ENCODE assay signal across 31 cellular contexts in the genomic region with DNA sequence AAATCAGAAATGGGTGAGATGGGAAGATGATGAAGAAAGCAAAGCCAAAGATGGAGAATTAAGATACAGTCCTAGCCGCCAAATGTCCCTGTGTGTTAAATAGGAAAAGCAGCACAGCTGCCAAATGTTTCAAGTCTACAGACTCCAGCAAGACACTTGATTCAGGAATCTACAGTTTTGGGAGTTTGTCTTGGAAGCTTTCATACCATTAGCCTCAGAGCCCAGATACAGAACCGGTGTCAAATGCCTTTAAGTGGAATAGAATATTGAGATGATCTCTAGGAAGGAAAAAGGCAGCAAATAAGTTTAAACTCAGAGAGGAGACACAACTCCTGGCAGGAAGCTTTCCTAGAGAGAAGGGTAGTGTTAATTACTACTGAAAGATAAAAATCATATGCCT.
"Had no signal": no experiment of that assay in that cellular context is flagged by ENCODE, and none has a peak within 500 bp of the region (broad histone marks: within the 10 kb centered on the region; RNA-seq: fewer than 3 reads in every experiment).

No MANE protein-coding gene starts in this region.

- H3K4me1 ChIP-seq: body of pancreas, breast epithelium, esophagus squamous epithelium had no signal

- H3K9me3 ChIP-seq: body of pancreas, breast epithelium, esophagus squamous epithelium, gastroesophageal sphincter had no signal

- H3K36me3 ChIP-seq: breast epithelium, esophagus squamous epithelium, gastroesophageal sphincter, WERI-Rb-1 had no signal

- H3K27ac ChIP-seq: body of pancreas, breast epithelium, coronary artery, epithelial cell of prostate, esophagus squamous epithelium, gastroesophageal sphincter, WERI-Rb-1 had no signal

- H3K4me1 Mint-ChIP-seq: activated B cell treated with CpG ODN at 0.5 μM for 24 hours; activated T-helper 17 cell treated with anti-CD3 and anti-CD28 coated beads, Interleukin-2, amount 50 U/mL, for 72 hours; T-helper 17 cell had no signal

- H3K27me3 Mint-ChIP-seq: activated B cell treated with CpG ODN at 0.5 μM for 24 hours; dendritic cell treated with granulocyte-macrophage colony-stimulating factor and Interleukin-4, amounts not matched to agents 40 ng/mL and 50 ng/mL, for 4 days had no signal

- DNase-seq: activated B cell treated with CpG ODN at 0.5 μM for 24 hours; activated CD4-positive, alpha-beta T cell treated with anti-CD3 and anti-CD28 coated beads for 48 hours; activated CD4-positive, alpha-beta T cell treated with anti-CD3 and anti-CD28 coated beads, Interleukin-2, amount 50 U/mL, for 1 hour; activated CD4-positive, alpha-beta T cell treated with anti-CD3 and anti-CD28 coated beads, Interleukin-2, amount 50 U/mL, for 48 hours; activated CD8-positive, alpha-beta memory T cell treated with anti-CD3 and anti-CD28 coated beads for 24 hours; activated CD8-positive, alpha-beta T cell treated with anti-CD3 and anti-CD28 coated beads for 36 hours; activated effector memory CD4-positive, alpha-beta T cell treated with Interleukin-2 at 50 U/mL for 16 hours; activated gamma-delta T cell treated with Interleukin-2 at 50 U/mL for 16 hours; activated naive CD4-positive, alpha-beta T cell treated with anti-CD3 and anti-CD28 coated beads, Interleukin-2, amount 50 U/mL, for 16 hours; activated naive CD4-positive, alpha-beta T cell treated with Interleukin-2 at 50 U/mL for 16 hours; activated T-cell treated with anti-CD3 and anti-CD28 coated beads, Interleukin-2, amount 50 U/mL, for 4 hours; amniotic stem cell; body of pancreas; dorsolateral prefrontal cortex; effector memory CD4-positive, alpha-beta T cell; esophagus squamous epithelium; foreskin melanocyte; T-helper 1 cell; T-helper 17 cell; T1000; WERI-Rb-1 had no signal

- H3K9me3 Mint-ChIP-seq: activated B cell treated with CpG ODN at 0.5 μM for 24 hours; activated CD8-positive, alpha-beta T cell treated with anti-CD3 and anti-CD28 coated beads for 36 hours; activated T-cell treated with anti-CD3 and anti-CD28 coated beads, Interleukin-2, amount 50 U/mL, for 4 hours; activated T-helper 17 cell treated with anti-CD3 and anti-CD28 coated beads, Interleukin-2, amount 50 U/mL, for 72 hours; central memory CD8-positive, alpha-beta T cell; dendritic cell treated with granulocyte-macrophage colony-stimulating factor and Interleukin-4, amounts not matched to agents 40 ng/mL and 50 ng/mL, for 4 days; T-helper 2 cell treated with Interferon-gamma antibody and Interleukin-4, amounts not matched to agents 5 μg/mL and 100 μg/mL, for 36 hours had no signal

- H3K27ac Mint-ChIP-seq: activated B cell treated with CpG ODN at 0.5 μM for 24 hours; activated CD8-positive, alpha-beta T cell treated with anti-CD3 and anti-CD28 coated beads for 36 hours; activated naive CD8-positive, alpha-beta T cell; activated T-helper 17 cell treated with anti-CD3 and anti-CD28 coated beads, Interleukin-2, amount 50 U/mL, for 72 hours; dendritic cell treated with granulocyte-macrophage colony-stimulating factor and Interleukin-4, amounts not matched to agents 40 ng/mL and 50 ng/mL, for 4 days; T-helper 17 cell; T-helper 2 cell treated with Interferon-gamma antibody and Interleukin-4, amounts not matched to agents 5 μg/mL and 100 μg/mL, for 36 hours had no signal

- H3K27me3 ChIP-seq: body of pancreas, esophagus squamous epithelium, gastroesophageal sphincter had no signal

- ATAC-seq: activated CD4-positive, CD25-positive, alpha-beta regulatory T cell treated with anti-CD3 and anti-CD28 coated beads, Interleukin-2, amount 50 U/mL, for 24 hours; activated CD8-positive, alpha-beta T cell treated with anti-CD3 and anti-CD28 coated beads for 36 hours; activated T-cell treated with anti-CD3 and anti-CD28 coated beads, Interleukin-2, amount 50 U/mL, for 4 hours; activated T-helper 17 cell treated with anti-CD3 and anti-CD28 coated beads, Interleukin-2, amount 50 U/mL, for 72 hours; body of pancreas; gastroesophageal sphincter; T-helper 17 cell had no signal

- H3K4me3 Mint-ChIP-seq: activated B cell treated with CpG ODN at 0.5 μM for 24 hours; activated CD8-positive, alpha-beta T cell treated with anti-CD3 and anti-CD28 coated beads for 36 hours; activated naive CD8-positive, alpha-beta T cell; activated T-cell treated with anti-CD3 and anti-CD28 coated beads, Interleukin-2, amount 50 U/mL, for 4 hours; activated T-helper 17 cell treated with anti-CD3 and anti-CD28 coated beads, Interleukin-2, amount 50 U/mL, for 72 hours; central memory CD8-positive, alpha-beta T cell; dendritic cell treated with granulocyte-macrophage colony-stimulating factor and Interleukin-4, amounts not matched to agents 40 ng/mL and 50 ng/mL, for 4 days; T-helper 17 cell; T-helper 2 cell treated with Interferon-gamma antibody and Interleukin-4, amounts not matched to agents 5 μg/mL and 100 μg/mL, for 36 hours had no signal

- H3K36me3 Mint-ChIP-seq: activated naive CD8-positive, alpha-beta T cell had no signal

- H3K4me3 ChIP-seq: body of pancreas, breast epithelium, coronary artery, dorsolateral prefrontal cortex, esophagus squamous epithelium, gastroesophageal sphincter had no signal
